Comparison of ENCODE assay signal across 8 cellular contexts in genomic region chr1:45583264-45583665, GRCh38. TPM values are rescaled to one million over a fixed set of nuclear protein-coding genes. Genes with fewer than 3 reads are reported as not detected.
DNase-seq lines count a peak whose midpoint lies in the region; ATAC-seq and TF ChIP-seq lines count a peak whose summit lies in the region.

No MANE protein-coding gene starts in this region.

- DNase-seq in DMS79 treated with DMSO at 0.1 percent for 48 hours (lab: John Stamatoyannopoulos, UW) (peak; percentile 98), GM23338 (ENCODE audit: low spot score) (peak; percentile 98), Kasumi-1 (lab: John Stamatoyannopoulos, UW) (peak; percentile 98), RPMI7951 (ENCODE audit: low read depth) (peak; percentile 97), fibroblast of the aortic adventitia (ENCODE audit: low read depth) (peak; percentile 97)
- peak; percentile 91 for DNase-seq in activated effector memory CD4-positive, alpha-beta T cell treated with Interleukin-2 at 50 U/mL for 16 hours
- DNase-seq in natural killer cell treated with Interleukin-12 subunit alpha and Interleukin-12 subunit beta and Interleukin-15 and Interleukin-18, amount 100 ng/mL, for 72 hours (ENCODE audit: low spot score): peak; percentile 96
- DNase-seq in stimulated activated naive CD8-positive, alpha-beta T cell treated with anti-CD3 and anti-CD28 coated beads, Interleukin-15, Interleukin-2, amounts not matched to agents 100 U/mL and 50 U/mL, for 24 hours: peak; percentile 93

- peaks cover 47% of the 10 kb centered on the region for H3K79me2 ChIP-seq in GM23338 (replicated peaks; ENCODE audit: insufficient read depth)

- H3K36me3 Mint-ChIP-seq in GM23338 (ENCODE audit: low read depth): peaks cover 33% of the 10 kb centered on the region
- no peaks in the 10 kb centered on the region for H3K36me3 Mint-ChIP-seq in natural killer cell treated with Interleukin-12 subunit alpha and Interleukin-12 subunit beta and Interleukin-15 and Interleukin-18, amount 100 ng/mL, for 72 hours

- peaks cover 8% of the 10 kb centered on the region; the same call in 2 of the 3 replicates for H3K9me3 Mint-ChIP-seq in GM23338
- no peaks in the 10 kb centered on the region for H3K9me3 Mint-ChIP-seq in natural killer cell treated with Interleukin-12 subunit alpha and Interleukin-12 subunit beta and Interleukin-15 and Interleukin-18, amount 100 ng/mL, for 72 hours

- H3K27ac ChIP-seq in GM23338 (ENCODE audit: low read depth): peak overlapping the region; percentile 100

- H3K27me3 ChIP-seq in GM23338 (ENCODE audit: insufficient read depth): no peaks in the 10 kb centered on the region

- H3K4me3 Mint-ChIP-seq in GM23338: peak overlapping the region; percentile 100
- H3K4me3 Mint-ChIP-seq in natural killer cell treated with Interleukin-12 subunit alpha and Interleukin-12 subunit beta and Interleukin-15 and Interleukin-18, amount 100 ng/mL, for 72 hours: peak overlapping the region; percentile 100

- H3K9me2 ChIP-seq in GM23338 (ENCODE audit: insufficient read depth): no peaks in the 10 kb centered on the region

- H3K4me1 Mint-ChIP-seq in GM23338: peaks cover 18% of the 10 kb centered on the region
- peaks cover 35 to 37% of the 10 kb centered on the region in 2 donors for H3K4me1 Mint-ChIP-seq in natural killer cell treated with Interleukin-12 subunit alpha and Interleukin-12 subunit beta and Interleukin-15 and Interleukin-18, amount 100 ng/mL, for 72 hours (ENCODE audit: low read depth in 2 of 2)

- H3K27ac Mint-ChIP-seq in GM23338: peak overlapping the region; percentile 100
- H3K27ac Mint-ChIP-seq in natural killer cell treated with Interleukin-12 subunit alpha and Interleukin-12 subunit beta and Interleukin-15 and Interleukin-18, amount 100 ng/mL, for 72 hours: peak overlapping the region; percentile 94 to 96

- peaks cover 16% of the 10 kb centered on the region for H3K27me3 Mint-ChIP-seq in GM23338 (ENCODE audit: insufficient read depth, low read depth, poor library complexity)
- no peaks in the 10 kb centered on the region for H3K27me3 Mint-ChIP-seq in natural killer cell treated with Interleukin-12 subunit alpha and Interleukin-12 subunit beta and Interleukin-15 and Interleukin-18, amount 100 ng/mL, for 72 hours

- H3K4me2 ChIP-seq in GM23338: peak overlapping the region; percentile 95

- H3K4me3 ChIP-seq in GM23338: peak overlapping the region; percentile 89
- peak overlapping the region; percentile 81 for H3K4me3 ChIP-seq in fibroblast of the aortic adventitia (ENCODE audit: low read depth, low read length)

- no peak for TF ChIP-seq CTCF in GM23338 (conservative IDR thresholded peaks at IDR 0.05; ENCODE audit: low read depth in 2 of 2)
- no peak for TF ChIP-seq CTCF in fibroblast of the aortic adventitia (IDR thresholded peaks at IDR 0.05; ENCODE audit: insufficient read depth, low read length)

- peak overlapping the region; percentile 98 for H2AFZ ChIP-seq in GM23338

- peaks cover 19% of the 10 kb centered on the region for H3K4me1 ChIP-seq in GM23338 (ENCODE audit: insufficient read depth)

- ATAC-seq in GM23338: peak; percentile 84
- peak; percentile 88 to 90 for ATAC-seq in natural killer cell treated with Interleukin-12 subunit alpha and Interleukin-12 subunit beta and Interleukin-15 and Interleukin-18, amount 100 ng/mL, for 72 hours
- peak; percentile 85 for ATAC-seq in stimulated activated naive CD8-positive, alpha-beta T cell treated with anti-CD3 and anti-CD28 coated beads, Interleukin-15, Interleukin-2, amounts not matched to agents 100 U/mL and 50 U/mL, for 24 hours

- 0 out of 2 replicates have a peak, but pooled peaks cover 8% of the 10 kb centered on the region for H3K36me3 ChIP-seq in GM23338 (ENCODE audit: insufficient read depth)

- H3F3A ChIP-seq in GM23338 (replicated peaks; ENCODE audit: low read depth): peaks cover 5% of the 10 kb centered on the region; the same call in 1 of the 2 replicates

- H4K20me1 ChIP-seq in GM23338 (replicated peaks; ENCODE audit: insufficient read depth): peaks cover 27% of the 10 kb centered on the region

TF ChIP-seq in GM23338, 12 proteins besides CTCF, POLR2A, EP300 and RAD21:
- TF ChIP-seq CREB1 (CRISPR knock-in tag; IDR thresholded peaks at IDR 0.05; ENCODE audit: low read depth) (peak; percentile 83), EZH2phosphoT487 (IDR thresholded peaks at IDR 0.05; ENCODE audit: unreplicated experiment) (no peak)

RNA-seq across cellular contexts. Expression of gene NASP, which starts 0.6 kb away (rescaled TPM):
- 254 and 294 TPM in 2 replicates for total RNA-seq in GM23338 (2014; rRNA removed; shearing (Covaris generic))
- 1,008 and 1,039 TPM in 2 replicates for polyA plus RNA-seq in GM23338 (2016; fragmentation: Nextera tagmentation; extraction: Ambion mirVana)
- total RNA-seq in RPMI7951 (2014; rRNA removed; shearing (Covaris generic)): 133 and 157 TPM in 2 replicates
- 57.1 and 118 TPM in 2 replicates for total RNA-seq in fibroblast of the aortic adventitia (ENCODE audit: low replicate concordance)
- 100 to 1,000 TPM; 145 to 291 TPM for total RNA-seq in natural killer cell treated with Interleukin-12 subunit alpha and Interleukin-12 subunit beta and Interleukin-15 and Interleukin-18, amount 100 ng/mL, for 72 hours

RNA-seq across cellular contexts. Expression of gene AKR1A1, which starts 32.6 kb away (rescaled TPM):
- 172 and 186 TPM in 2 replicates for total RNA-seq in GM23338 (2014; rRNA removed; shearing (Covaris generic))
- polyA plus RNA-seq in GM23338 (2016; fragmentation: Nextera tagmentation; extraction: Ambion mirVana): 275 and 293 TPM in 2 replicates
- 79.2 and 82.5 TPM in 2 replicates for total RNA-seq in RPMI7951 (2014; rRNA removed; shearing (Covaris generic))
- 128 and 174 TPM in 2 replicates for total RNA-seq in fibroblast of the aortic adventitia (ENCODE audit: low replicate concordance)
- 100 to 1,000 TPM; 137 to 181 TPM for total RNA-seq in natural killer cell treated with Interleukin-12 subunit alpha and Interleukin-12 subunit beta and Interleukin-15 and Interleukin-18, amount 100 ng/mL, for 72 hours

RNA-seq across cellular contexts. Expression of gene CCDC17, which starts 40.6 kb away (rescaled TPM):
- 1.0 and 2.2 TPM in 2 replicates for total RNA-seq in GM23338 (2014; rRNA removed; shearing (Covaris generic))
- 0.57 and 0.90 TPM in 2 replicates for polyA plus RNA-seq in GM23338 (2016; fragmentation: Nextera tagmentation; extraction: Ambion mirVana)
- 0.20 and 0.36 TPM in 2 replicates for total RNA-seq in RPMI7951 (2014; rRNA removed; shearing (Covaris generic))
- 0.72 and 4.0 TPM in 2 replicates for total RNA-seq in fibroblast of the aortic adventitia (ENCODE audit: low replicate concordance)
- total RNA-seq in natural killer cell treated with Interleukin-12 subunit alpha and Interleukin-12 subunit beta and Interleukin-15 and Interleukin-18, amount 100 ng/mL, for 72 hours: 1 to 10 TPM; 4.4 to 6.9 TPM

Comparison
In these comparisons a context has a peak if more than half of its experiments do, and no peak if none do; other contexts are left out.
1. Peak in every context shown above with its lines: DNase-seq, ATAC-seq, H3K4me3 ChIP-seq and H3K27ac ChIP-seq.